2 cellular contexts compared by ENCODE assay signal in genomic region chr5:130077007-130077406, GRCh38.
TF ChIP-seq lines count a peak whose summit lies in the region.

No MANE protein-coding gene starts in this region.

TF ChIP-seq in SK-N-SH, 30 proteins besides CTCF, POLR2A, EP300 and RAD21 (continued from another document):
- TF ChIP-seq ZBTB33 (IDR thresholded peaks at IDR 0.05; ENCODE audit: borderline replicate concordance, low read depth) (no peak), ELF1 (IDR thresholded peaks at IDR 0.05) (no peak), TCF12 (IDR thresholded peaks at IDR 0.05) (no peak), TEAD4 (IDR thresholded peaks at IDR 0.05; ENCODE audit: borderline replicate concordance, insufficient read depth) (no peak), CHD2 (IDR thresholded peaks at IDR 0.05; ENCODE audit: low read length, partially characterized antibody) (no peak), MAX (IDR thresholded peaks at IDR 0.05; ENCODE audit: low read depth) (no peak), JUND (IDR thresholded peaks at IDR 0.05) (no peak), NFIC (IDR thresholded peaks at IDR 0.05; ENCODE audit: borderline replicate concordance) (no peak), FOXJ3 (CRISPR knock-in tag; IDR thresholded peaks at IDR 0.05) (no peak), SIN3A (IDR thresholded peaks at IDR 0.05; ENCODE audit: borderline replicate concordance, low read depth, low read length) (no peak), RXRA (IDR thresholded peaks at IDR 0.05; ENCODE audit: borderline replicate concordance, low read depth) (no peak), PBX3 (IDR thresholded peaks at IDR 0.05) (no peak), GATA2 (CRISPR knock-in tag; IDR thresholded peaks at IDR 0.05) (no peak), YY1 (IDR thresholded peaks at IDR 0.05; ENCODE audit: low read depth) (no peak)
- TF ChIP-seq, protein P1, sequence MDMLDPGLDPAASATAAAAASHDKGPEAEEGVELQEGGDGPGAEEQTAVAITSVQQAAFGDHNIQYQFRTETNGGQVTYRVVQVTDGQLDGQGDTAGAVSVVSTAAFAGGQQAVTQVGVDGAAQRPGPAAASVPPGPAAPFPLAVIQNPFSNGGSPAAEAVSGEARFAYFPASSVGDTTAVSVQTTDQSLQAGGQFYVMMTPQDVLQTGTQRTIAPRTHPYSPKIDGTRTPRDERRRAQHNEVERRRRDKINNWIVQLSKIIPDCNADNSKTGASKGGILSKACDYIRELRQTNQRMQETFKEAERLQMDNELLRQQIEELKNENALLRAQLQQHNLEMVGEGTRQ (IDR thresholded peaks at IDR 0.05; ENCODE audit: borderline replicate concordance, low read depth, low read length) = no peak

TF ChIP-seq in SK-N-SH treated with all-trans-retinoic acid at 6 μM for 48 hours, 23 proteins besides CTCF, POLR2A, EP300 and RAD21 (continued from another document):
- TF ChIP-seq TSHZ2 (CRISPR knock-in tag; IDR thresholded peaks at IDR 0.05) (no peak), ZNF565 (CRISPR knock-in tag; conservative IDR thresholded peaks at IDR 0.05; ENCODE audit: low read depth) (no peak)
